ENCODE assay signal across 1 cellular context in genomic region chr5:72307968-72308852, GRCh38.
A peak's percentile ranks its signal among the peaks of the same experiment; 100 is the strongest.
TF ChIP-seq lines count a peak whose summit lies in the region.

No MANE protein-coding gene starts in this region.

TF ChIP-seq in HepG2, 621 proteins besides CTCF, POLR2A, EP300 and RAD21 (continued from another document and continues in another):
- TF ChIP-seq EED (CRISPR knock-in tag; IDR thresholded peaks at IDR 0.05): 0 out of 2 replicates have a peak, but pooled peaks have one; percentile 67
- peak; percentile 71; the same call in 1 of the 2 replicates for TF ChIP-seq ZNF276 (CRISPR knock-in tag; IDR thresholded peaks at IDR 0.05; ENCODE audit: low read depth)
- TF ChIP-seq PATZ1 (CRISPR knock-in tag; IDR thresholded peaks at IDR 0.05): peak; percentile 70
- peak; percentile 86 for TF ChIP-seq RBM39 (IDR thresholded peaks at IDR 0.05; ENCODE audit: low read depth, low read length, poor library complexity, severe bottlenecking)
- TF ChIP-seq FOXP1 (IDR thresholded peaks at IDR 0.05): no peak
- no peak for TF ChIP-seq FOXP1 (CRISPR knock-in tag; IDR thresholded peaks at IDR 0.05)
- peak; percentile 81 for TF ChIP-seq HDAC2 (CRISPR knock-in tag; IDR thresholded peaks at IDR 0.05)
- TF ChIP-seq SKI (IDR thresholded peaks at IDR 0.05; ENCODE audit: partially characterized antibody): no peak
- TF ChIP-seq XRCC5 (optimal IDR thresholded peaks at IDR 0.05; ENCODE audit: low read length): peak; percentile 62
- no peak for TF ChIP-seq NFATC3 (CRISPR knock-in tag; IDR thresholded peaks at IDR 0.05)
- no peak for TF ChIP-seq SMAD9 (CRISPR knock-in tag; IDR thresholded peaks at IDR 0.05)
- TF ChIP-seq HNF4G (IDR thresholded peaks at IDR 0.05; ENCODE audit: borderline replicate concordance, low read depth, low read length): no peak
- 0 out of 2 replicates have a peak, but pooled peaks have one; percentile 66 for TF ChIP-seq HNF4G (CRISPR knock-in tag; IDR thresholded peaks at IDR 0.05; ENCODE audit: borderline replicate concordance, low read depth)
- TF ChIP-seq KAT8 (CRISPR knock-in tag; IDR thresholded peaks at IDR 0.05): peak; percentile 84
- TF ChIP-seq FOSL1 (CRISPR knock-in tag; IDR thresholded peaks at IDR 0.05; ENCODE audit: borderline replicate concordance): no peak
- peak; percentile 87; the same call in 1 of the 2 replicates for TF ChIP-seq ZNF510 (CRISPR knock-in tag; IDR thresholded peaks at IDR 0.05; ENCODE audit: low read depth)
- TF ChIP-seq ZKSCAN8 (CRISPR knock-in tag; IDR thresholded peaks at IDR 0.05; ENCODE audit: borderline replicate concordance): no peak
- TF ChIP-seq ZNF44 (CRISPR knock-in tag; IDR thresholded peaks at IDR 0.05): no peak
- peak; percentile 99 for TF ChIP-seq RBFOX2 (IDR thresholded peaks at IDR 0.05; ENCODE audit: low read depth, low read length)
- TF ChIP-seq ZFY (CRISPR knock-in tag; IDR thresholded peaks at IDR 0.05): peak; percentile 92
- peak; percentile 85; the same call in 1 of the 2 replicates for TF ChIP-seq ZBTB42 (CRISPR knock-in tag; IDR thresholded peaks at IDR 0.05)
- peak; percentile 84; the same call in 1 of the 2 replicates for TF ChIP-seq ZNF678 (CRISPR knock-in tag; IDR thresholded peaks at IDR 0.05)
- TF ChIP-seq ZNF512 (CRISPR knock-in tag; IDR thresholded peaks at IDR 0.05): 0 out of 2 replicates have a peak, but pooled peaks have one; percentile 65
- peak; percentile 90 for TF ChIP-seq ZNF547 (CRISPR knock-in tag; IDR thresholded peaks at IDR 0.05)
- peak; percentile 89 for TF ChIP-seq RBM22 (optimal IDR thresholded peaks at IDR 0.05; ENCODE audit: low read length)
- peak; percentile 76 for TF ChIP-seq ARID5B (CRISPR knock-in tag; IDR thresholded peaks at IDR 0.05)
- peak in 1 of 2 experiments; percentile 53; a peak in 3 of 4 replicates for TF ChIP-seq REST (IDR thresholded peaks at IDR 0.05; ENCODE audit: borderline replicate concordance in 1 of 2, low read depth in 1 of 2, low read length in 2 of 2)
- peak; percentile 63; the same call in 1 of the 2 replicates for TF ChIP-seq ZNF703 (CRISPR knock-in tag; IDR thresholded peaks at IDR 0.05; ENCODE audit: borderline replicate concordance)
- TF ChIP-seq TMF1 (CRISPR knock-in tag; IDR thresholded peaks at IDR 0.05; ENCODE audit: low read depth): peak; percentile 79; the same call in 1 of the 2 replicates
- TF ChIP-seq PCBP2 (optimal IDR thresholded peaks at IDR 0.05; ENCODE audit: low read depth, low read length, poor library complexity, severe bottlenecking): no peak
- TF ChIP-seq SNAI1 (CRISPR knock-in tag; IDR thresholded peaks at IDR 0.05; ENCODE audit: borderline replicate concordance): peak; percentile 93; the same call in 1 of the 2 replicates
- TF ChIP-seq ZNF235 (CRISPR knock-in tag; IDR thresholded peaks at IDR 0.05; ENCODE audit: borderline replicate concordance): peak; percentile 94
- TF ChIP-seq KDM4B (CRISPR knock-in tag; IDR thresholded peaks at IDR 0.05): 0 out of 2 replicates have a peak, but pooled peaks have one; percentile 61
- peak; percentile 32; the same call in 1 of the 2 replicates for TF ChIP-seq ZSCAN20 (CRISPR knock-in tag; IDR thresholded peaks at IDR 0.05; ENCODE audit: borderline replicate concordance)
- 0 out of 2 replicates have a peak, but pooled peaks have one; percentile 52 for TF ChIP-seq ETV6 (CRISPR knock-in tag; conservative IDR thresholded peaks at IDR 0.05)
- peak; percentile 49; the same call in 1 of the 2 replicates for TF ChIP-seq ELF1 (CRISPR knock-in tag; IDR thresholded peaks at IDR 0.05)
- peak; percentile 96 for TF ChIP-seq AGO2 (optimal IDR thresholded peaks at IDR 0.05; ENCODE audit: low read depth, low read length)
- peak; percentile 95 for TF ChIP-seq KLF6 (CRISPR knock-in tag; IDR thresholded peaks at IDR 0.05)
- peak; percentile 87 for TF ChIP-seq ZSCAN21 (CRISPR knock-in tag; IDR thresholded peaks at IDR 0.05; ENCODE audit: borderline replicate concordance)
- peak; percentile 98 for TF ChIP-seq SRY (CRISPR knock-in tag; IDR thresholded peaks at IDR 0.05)
- peak; percentile 10; the same call in 1 of the 2 replicates for TF ChIP-seq GATAD2A (CRISPR knock-in tag; IDR thresholded peaks at IDR 0.05)
- peak; percentile 89 for TF ChIP-seq MED1 (CRISPR knock-in tag; IDR thresholded peaks at IDR 0.05)
- no peak for TF ChIP-seq SOX13 (IDR thresholded peaks at IDR 0.05)
- peak in 1 of 2 experiments; percentile 20; a peak in 2 of 4 replicates for TF ChIP-seq SOX13 (CRISPR knock-in tag; conservative IDR thresholded peaks at IDR 0.05 in 1 of 2, IDR thresholded peaks at IDR 0.05 in 1 of 2)
- no peak; the same call in 1 of the 2 replicates for TF ChIP-seq TRAFD1 (CRISPR knock-in tag; IDR thresholded peaks at IDR 0.05; ENCODE audit: borderline replicate concordance)
- no peak for TF ChIP-seq ZNF674 (CRISPR knock-in tag; IDR thresholded peaks at IDR 0.05; ENCODE audit: low read depth)
